In the genomic region with DNA sequence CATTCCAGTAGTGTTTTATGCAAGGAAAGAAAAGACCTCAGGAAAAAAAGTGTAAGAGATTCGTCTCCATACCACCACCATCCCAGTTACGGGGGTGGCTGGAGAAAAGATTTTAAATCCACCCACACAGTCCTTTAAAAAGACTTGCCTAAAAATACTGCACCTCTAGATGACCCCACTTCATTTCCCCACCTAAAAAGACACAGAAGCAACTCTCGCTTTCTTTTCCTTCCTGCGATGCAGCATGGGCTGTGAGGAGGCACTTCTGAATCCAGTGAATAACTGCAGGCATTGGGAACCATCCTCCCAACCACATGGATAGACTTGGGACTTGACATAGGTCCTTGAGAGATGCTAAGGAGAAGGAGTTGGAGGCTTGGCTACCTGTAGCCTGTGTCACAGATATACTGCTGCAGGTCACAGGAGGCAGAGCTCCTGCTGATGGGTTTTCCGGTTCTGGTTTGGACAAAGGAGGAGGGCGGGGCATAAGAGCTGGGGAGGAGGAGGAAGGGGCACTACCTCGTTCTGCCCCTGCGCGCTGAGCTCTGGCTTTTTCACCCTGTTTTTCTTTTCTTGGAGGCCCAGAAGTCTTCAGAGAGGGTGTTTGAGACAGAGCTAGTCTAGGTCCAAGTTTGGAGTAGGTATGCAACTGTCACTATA, we compare ENCODE assay signal across 11 cellular contexts.
"Had no signal": no experiment of that assay in that cellular context is flagged by ENCODE, and none has a peak within 500 bp of the region (broad histone marks: within the 10 kb centered on the region; RNA-seq: fewer than 3 reads in every experiment).

No MANE protein-coding gene starts in this region.

- H3K4me3 Mint-ChIP-seq: activated naive CD4-positive, alpha-beta T cell treated with anti-CD3 and anti-CD28 coated beads for 36 hours had no signal

- FAIRE-seq: kidney, small intestine had no signal

- H3K36me3 ChIP-seq: neutrophil, right atrium auricular region, stomach, thoracic aorta had no signal

- DNase-seq: activated CD4-positive, alpha-beta T cell treated with anti-CD3 and anti-CD28 coated beads for 48 hours; activated naive CD4-positive, alpha-beta T cell treated with anti-CD3 and anti-CD28 coated beads for 36 hours; central memory CD4-positive, alpha-beta T cell; glutamatergic neuron; kidney; small intestine; stomach; T1000 had no signal

- H3K9me3 ChIP-seq: neutrophil, right atrium auricular region, stomach, thoracic aorta had no signal

- H3K27me3 ChIP-seq: neutrophil, right atrium auricular region had no signal

- H3K27ac Mint-ChIP-seq: activated naive CD4-positive, alpha-beta T cell treated with anti-CD3 and anti-CD28 coated beads for 36 hours had no signal

- H3K4me1 ChIP-seq: right atrium auricular region, stomach had no signal

- H3K4me3 ChIP-seq: right atrium auricular region, stomach, thoracic aorta had no signal

- H3K27ac ChIP-seq: neutrophil, right atrium auricular region, stomach, thoracic aorta had no signal
